ENCODE assay signal across 2 cellular contexts in genomic region chr7:14054125-14054524, GRCh38.
TF ChIP-seq lines count a peak whose summit lies in the region.

No MANE protein-coding gene starts in this region.

TF ChIP-seq in GM23338, 12 proteins besides CTCF, POLR2A, EP300 and RAD21:
- TF ChIP-seq JUNB (IDR thresholded peaks at IDR 0.05; ENCODE audit: unreplicated experiment), result no peak
- TF ChIP-seq ZNF331 (CRISPR knock-in tag; IDR thresholded peaks at IDR 0.05; ENCODE audit: low read depth), result no peak
- TF ChIP-seq STAT1 (IDR thresholded peaks at IDR 0.05; ENCODE audit: unreplicated experiment), result no peak
- TF ChIP-seq ETS1 (IDR thresholded peaks at IDR 0.05), result no peak
- no peak for TF ChIP-seq NANOG (IDR thresholded peaks at IDR 0.05; ENCODE audit: borderline replicate concordance)
- TF ChIP-seq POLR2AphosphoS5 (IDR thresholded peaks at IDR 0.05; ENCODE audit: low read depth), result no peak
- no peak for TF ChIP-seq REST (IDR thresholded peaks at IDR 0.05; ENCODE audit: unreplicated experiment)
- TF ChIP-seq EZH2phosphoT487 (IDR thresholded peaks at IDR 0.05; ENCODE audit: unreplicated experiment), result no peak
- TF ChIP-seq ZNF114 (CRISPR knock-in tag; IDR thresholded peaks at IDR 0.05), result no peak
- TF ChIP-seq EZH2 (IDR thresholded peaks at IDR 0.05; ENCODE audit: low read depth, unreplicated experiment), result no peak
- TF ChIP-seq CREB1 (CRISPR knock-in tag; IDR thresholded peaks at IDR 0.05; ENCODE audit: low read depth), result no peak
- no peak for TF ChIP-seq ZNF462 (CRISPR knock-in tag; IDR thresholded peaks at IDR 0.05)

TF ChIP-seq in SK-N-SH, 30 proteins besides CTCF, POLR2A, EP300 and RAD21 (continued from another document):
- TF ChIP-seq IRF3 (IDR thresholded peaks at IDR 0.05; ENCODE audit: low read depth, low read length), result no peak
- no peak for TF ChIP-seq YY1 (IDR thresholded peaks at IDR 0.05; ENCODE audit: low read depth)
- no peak for TF ChIP-seq TEAD4 (IDR thresholded peaks at IDR 0.05; ENCODE audit: borderline replicate concordance, insufficient read depth)
- no peak for TF ChIP-seq MXI1 (IDR thresholded peaks at IDR 0.05; ENCODE audit: low read depth, low read length)
